15 cellular contexts compared by ENCODE assay signal in genomic region chr11:72828692-72829101, GRCh38. TPM values are rescaled to one million over a fixed set of nuclear protein-coding genes. Genes with fewer than 3 reads are reported as not detected.
DNase-seq lines count a peak whose midpoint lies in the region; ATAC-seq and TF ChIP-seq lines count a peak whose summit lies in the region.
"Had no signal": no experiment of that assay in that cellular context is flagged by ENCODE, and none has a peak within 500 bp of the region (broad histone marks: within the 10 kb centered on the region; RNA-seq: fewer than 3 reads in every experiment).

No MANE protein-coding gene starts in this region.

- no peaks in the 10 kb centered on the region for H3K36me3 ChIP-seq in SU-DHL-6 (ENCODE audit: low read length)
- peaks cover 0 to 50% (median 0%) of the 10 kb centered on the region in 3 donors for H3K36me3 ChIP-seq in tibial nerve
- H3K36me3 ChIP-seq: BE2C, WERI-Rb-1 had no signal

- no peaks in the 10 kb centered on the region for H3K79me2 ChIP-seq in SU-DHL-6 (ENCODE audit: insufficient read depth, low read length)

- no peaks in the 10 kb centered on the region for H3K9me2 ChIP-seq in SU-DHL-6 (replicated peaks; ENCODE audit: insufficient read depth, low read length)

- H3K9ac ChIP-seq in SU-DHL-6 (ENCODE audit: low read length) = no peak overlapping the region

- H2AFZ ChIP-seq in SU-DHL-6 (ENCODE audit: low read depth, low read length, severe bottlenecking) = no peak overlapping the region

- H3K27ac Mint-ChIP-seq in activated naive CD4-positive, alpha-beta T cell treated with anti-CD3 and anti-CD28 coated beads for 36 hours = peak overlapping the region; percentile 18
- H3K27ac Mint-ChIP-seq in memory B cell = peak overlapping the region; percentile 88

- TF ChIP-seq EP300 in tibial nerve (IDR thresholded peaks at IDR 0.05) = no peak

- DNase-seq in activated naive CD4-positive, alpha-beta T cell treated with anti-CD3 and anti-CD28 coated beads for 36 hours = no peak
- DNase-seq in activated naive CD4-positive, alpha-beta T cell treated with anti-CD3 and anti-CD28 coated beads, Interleukin-2, amount 50 U/mL, for 16 hours = no peak
- no peak for DNase-seq in memory B cell (ENCODE audit: low spot score in 2 of 2)
- DNase-seq in tibial nerve (ENCODE audit: low spot score in 2 of 2) = no peak
- no peak for DNase-seq in iPS-NIHi11 (ENCODE audit: low spot score)
- DNase-seq in NOMO-1 treated with dmso at 0.1 percent for 144 hours (lab: John Stamatoyannopoulos, UW; ENCODE audit: unreplicated experiment) = no peak
- DNase-seq in activated CD4-positive, CD25-positive, alpha-beta regulatory T cell (lab: John Stamatoyannopoulos, UW) = no peak
- DNase-seq: activated T-cell treated with anti-CD3 and anti-CD28 coated beads, Interleukin-2, amount 50 U/mL, for 1 hour; BE2C; effector CD4-positive, alpha-beta T cell; occipital lobe; WERI-Rb-1 had no signal

- H3K4me3 ChIP-seq in SU-DHL-6 (ENCODE audit: insufficient read depth, low read length, poor library complexity, severe bottlenecking) (no peak overlapping the region), tibial nerve (no peak overlapping the region)
- H3K4me3 ChIP-seq: body of pancreas, SK-N-MC had no signal

- H3K27ac ChIP-seq in SU-DHL-6 (ENCODE audit: low read depth, low read length) (peak overlapping the region; percentile 26; the same call in 1 of the 2 replicates), tibial nerve (peak overlapping the region in 3 of 4 donors; percentile 11 to 54 (median 47))
- H3K27ac ChIP-seq: SK-N-MC, WERI-Rb-1 had no signal

- no peaks in the 10 kb centered on the region for H3K9me3 Mint-ChIP-seq in activated naive CD4-positive, alpha-beta T cell treated with anti-CD3 and anti-CD28 coated beads for 36 hours
- no peaks in the 10 kb centered on the region for H3K9me3 Mint-ChIP-seq in memory B cell

- H3K4me2 ChIP-seq in SU-DHL-6 (ENCODE audit: low read depth, low read length, poor library complexity, severe bottlenecking) = no peak overlapping the region

- H3K4me1 Mint-ChIP-seq in activated naive CD4-positive, alpha-beta T cell treated with anti-CD3 and anti-CD28 coated beads for 36 hours (ENCODE audit: low read depth) = peaks cover 5% of the 10 kb centered on the region
- H3K4me1 Mint-ChIP-seq in memory B cell = peaks cover 37% of the 10 kb centered on the region

- no peaks in the 10 kb centered on the region for H3K9me3 ChIP-seq in SU-DHL-6 (ENCODE audit: insufficient read depth, low read length)
- H3K9me3 ChIP-seq in tibial nerve = no peaks in the 10 kb centered on the region
- H3K9me3 ChIP-seq: BE2C, body of pancreas had no signal

- H3K27me3 ChIP-seq in SU-DHL-6 (ENCODE audit: low read length) = no peaks in the 10 kb centered on the region
- H3K27me3 ChIP-seq in tibial nerve = no peaks in the 10 kb centered on the region
- H3K27me3 ChIP-seq: BE2C, body of pancreas had no signal

- no peak for TF ChIP-seq POLR2A in tibial nerve (IDR thresholded peaks at IDR 0.05)

- no peak overlapping the region for H3K4me3 Mint-ChIP-seq in activated naive CD4-positive, alpha-beta T cell treated with anti-CD3 and anti-CD28 coated beads for 36 hours
- no peak overlapping the region for H3K4me3 Mint-ChIP-seq in memory B cell

- peaks cover 17% of the 10 kb centered on the region for H3F3A ChIP-seq in SU-DHL-6 (ENCODE audit: insufficient read depth)

- H3K4me1 ChIP-seq in tibial nerve = peaks cover 0 to 40% (median 14%) of the 10 kb centered on the region in 4 donors

- ATAC-seq in memory B cell (ENCODE audit: low read depth) = no peak
- ATAC-seq: body of pancreas had no signal

- WGBS in tibial nerve, 2 donors = 71 to 82% methylated on average over 6 to 7 of the region's 7 CpGs

- no peaks in the 10 kb centered on the region for H3K27me3 Mint-ChIP-seq in activated naive CD4-positive, alpha-beta T cell treated with anti-CD3 and anti-CD28 coated beads for 36 hours (ENCODE audit: low read depth)
- no peaks in the 10 kb centered on the region for H3K27me3 Mint-ChIP-seq in memory B cell

- intact Hi-C loops in activated naive CD4-positive, alpha-beta T cell treated with anti-CD3 and anti-CD28 coated beads for 36 hours (cut with micrococcal nuclease) = no loop called here

- no peaks in the 10 kb centered on the region for H4K20me1 ChIP-seq in SU-DHL-6 (ENCODE audit: low read depth, low read length)

- H3K36me3 Mint-ChIP-seq in activated naive CD4-positive, alpha-beta T cell treated with anti-CD3 and anti-CD28 coated beads for 36 hours (ENCODE audit: low read depth) = peaks cover 23% of the 10 kb centered on the region
- peaks cover 9% of the 10 kb centered on the region for H3K36me3 Mint-ChIP-seq in memory B cell

- CTCF ChIA-PET in activated naive CD4-positive, alpha-beta T cell treated with anti-CD3 and anti-CD28 coated beads for 36 hours (lab: Charles Lee) = interaction anchor here (0.6 to 5.6 kb wide), 3 partner anchors 19 to 349 kb away, joined by 4 to 61 read pairs (median 4); no protein-coding TSS in a partner anchor

- TF ChIP-seq CTCF in SU-DHL-6 (IDR thresholded peaks at IDR 0.05; ENCODE audit: insufficient read depth, low read length, poor library complexity, severe bottlenecking) (no peak), tibial nerve (IDR thresholded peaks at IDR 0.05) (no peak)

RNA-seq across cellular contexts. Expression of gene ATG16L2, which starts 14.5 kb away (rescaled TPM):
- 100 to 1,000 TPM; 105 to 114 TPM for total RNA-seq in activated naive CD4-positive, alpha-beta T cell treated with anti-CD3 and anti-CD28 coated beads for 36 hours
- total RNA-seq in tibial nerve = 10 to 100 TPM; 26.9 to 60.0 (median 36.6) TPM

RNA-seq across cellular contexts. Expression of gene STARD10, which starts 34.9 kb away (rescaled TPM):
- total RNA-seq in activated naive CD4-positive, alpha-beta T cell treated with anti-CD3 and anti-CD28 coated beads for 36 hours = 10 to 100 TPM; 11.9 to 12.0 TPM
- 10 to 100 TPM; 19.4 to 31.5 (median 23.7) TPM for total RNA-seq in tibial nerve
